In the genomic region with DNA sequence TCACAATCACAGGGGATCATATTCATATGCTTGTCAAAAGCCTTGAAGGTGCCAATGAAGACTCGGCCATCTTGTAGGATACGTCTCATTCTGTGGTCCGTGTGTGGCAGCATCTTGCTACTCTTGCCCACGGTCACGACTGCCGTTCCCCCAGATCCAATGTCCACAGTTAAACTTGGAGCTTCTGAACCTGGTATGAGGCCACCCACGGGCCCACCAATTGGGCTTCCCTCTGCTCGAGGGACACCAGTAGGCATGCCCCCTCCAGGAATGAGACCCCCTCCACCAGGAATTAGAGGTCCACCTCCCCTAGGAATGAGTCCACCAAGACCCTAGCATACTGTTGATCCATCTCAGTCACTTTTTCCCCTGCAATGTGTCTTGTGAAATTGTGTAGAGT, we compare ENCODE assay signal across 1 cellular context.
TF ChIP-seq lines count a peak whose summit lies in the region.

No MANE protein-coding gene starts in this region.

TF ChIP-seq in WTC11, 78 proteins besides CTCF, POLR2A, EP300 and RAD21 (continued from another document):
- TF ChIP-seq ZNF532 (CRISPR knock-in tag; IDR thresholded peaks at IDR 0.05; ENCODE audit: borderline replicate concordance) (no peak), PREB (CRISPR knock-in tag; IDR thresholded peaks at IDR 0.05; ENCODE audit: borderline replicate concordance) (no peak), ZNF263 (CRISPR knock-in tag; IDR thresholded peaks at IDR 0.05; ENCODE audit: low read depth) (no peak), ZNF512 (CRISPR knock-in tag; IDR thresholded peaks at IDR 0.05; ENCODE audit: borderline replicate concordance) (no peak), JUN (CRISPR knock-in tag; IDR thresholded peaks at IDR 0.05) (no peak), ETV6 (CRISPR knock-in tag; IDR thresholded peaks at IDR 0.05) (no peak)
- TF ChIP-seq, protein P1, sequence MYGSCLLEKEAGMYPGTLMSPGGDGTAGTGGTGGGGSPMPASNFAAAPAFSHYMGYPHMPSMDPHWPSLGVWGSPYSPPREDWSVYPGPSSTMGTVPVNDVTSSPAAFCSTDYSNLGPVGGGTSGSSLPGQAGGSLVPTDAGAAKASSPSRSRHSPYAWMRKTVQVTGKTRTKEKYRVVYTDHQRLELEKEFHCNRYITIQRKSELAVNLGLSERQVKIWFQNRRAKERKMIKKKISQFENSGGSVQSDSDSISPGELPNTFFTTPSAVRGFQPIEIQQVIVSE (CRISPR knock-in tag; IDR thresholded peaks at IDR 0.05; ENCODE audit: borderline replicate concordance), result no peak
